8 cellular contexts compared by ENCODE assay signal in the genomic region with DNA sequence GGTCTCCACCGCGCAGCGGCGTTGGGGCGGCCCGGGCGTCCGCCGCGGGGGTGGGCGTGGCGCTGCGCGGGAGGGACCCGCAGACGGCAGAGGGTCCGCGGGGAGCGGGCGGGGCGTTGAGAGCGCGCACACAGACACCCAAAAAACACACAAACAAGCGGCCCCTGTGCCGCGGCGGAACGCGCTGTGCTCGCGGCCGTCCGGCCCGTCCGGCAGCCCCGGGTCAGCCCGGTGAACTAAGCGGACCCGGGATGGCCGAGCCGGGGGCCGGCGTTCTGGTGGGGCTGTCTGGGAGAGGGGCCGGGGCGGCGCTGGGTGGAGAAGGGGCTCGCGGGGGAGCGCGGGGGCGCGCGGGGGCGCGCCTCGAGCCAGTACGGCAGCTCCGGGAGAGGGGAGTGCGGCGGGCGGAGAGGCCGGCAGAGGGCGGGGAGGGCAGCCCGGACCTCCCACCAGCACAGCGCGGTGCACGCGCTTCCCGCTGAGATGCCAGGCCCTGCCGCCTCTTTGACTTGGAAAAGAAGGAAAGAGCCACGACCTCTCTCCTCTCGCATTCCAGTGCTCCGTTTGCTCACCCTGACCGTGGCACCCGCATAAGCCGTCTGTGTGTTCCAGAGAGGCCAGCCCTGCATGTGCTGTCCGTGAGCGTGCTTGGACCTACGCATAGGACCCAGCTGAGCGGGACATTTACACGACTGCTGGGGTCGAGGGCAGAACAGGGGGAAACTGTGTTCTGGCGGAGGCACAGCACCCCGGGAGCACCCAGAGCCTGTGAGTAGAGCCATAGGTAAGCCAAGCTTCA. TPM values are rescaled to one million over a fixed set of nuclear protein-coding genes. Genes with fewer than 3 reads are reported as not detected.
A peak's percentile ranks its signal among the peaks of the same experiment; 100 is the strongest.
DNase-seq lines count a peak whose midpoint lies in the region; ATAC-seq, FAIRE-seq and TF ChIP-seq lines count a peak whose summit lies in the region.

No MANE protein-coding gene starts in this region.

- POLR2A ChIA-PET in activated CD4-positive, alpha-beta T cell treated with anti-CD3 and anti-CD28 coated beads for 36 hours (lab: Charles Lee): no interaction called here

- peak overlapping the region; percentile 37 for H3K4me3 ChIP-seq in BE2C (ENCODE audit: low read depth, low read length)
- H3K4me3 ChIP-seq in SK-N-MC: peak overlapping the region; percentile 30; the same call in 1 of the 2 replicates
- H3K4me3 ChIP-seq in pancreas: peak overlapping the region; percentile 26 to 47 (median 31)

- H3K27ac ChIP-seq in SK-N-MC: no peak overlapping the region
- no peak overlapping the region for H3K27ac ChIP-seq in pancreas

- H3K4me1 Mint-ChIP-seq in glutamatergic neuron (ENCODE audit: low read depth, unreplicated experiment): peaks cover 6% of the 10 kb centered on the region
- no peaks in the 10 kb centered on the region for H3K4me1 Mint-ChIP-seq in activated CD4-positive, alpha-beta T cell treated with anti-CD3 and anti-CD28 coated beads for 36 hours

- intact Hi-C loops in pancreas (cut with DNase I): no loop called here
- intact Hi-C loops in activated CD4-positive, alpha-beta T cell treated with anti-CD3 and anti-CD28 coated beads for 36 hours (cut with DNase I, micrococcal nuclease): no loop called here

- ATAC-seq in pancreas: peak; percentile 55 to 80 (median 74)
- ATAC-seq in activated CD4-positive, alpha-beta T cell treated with anti-CD3 and anti-CD28 coated beads for 36 hours: no peak

- H3K4me1 ChIP-seq in BE2C (peaks cover 6% of the 10 kb centered on the region; the same call in 1 of the 2 replicates), pancreas (peaks cover 0 to 4% (median 4%) of the 10 kb centered on the region in 3 donors)

- H3K9me3 ChIP-seq in BE2C (no peaks in the 10 kb centered on the region), SK-N-MC (ENCODE audit: low read depth, low read length) (no peaks in the 10 kb centered on the region), pancreas (no peaks in the 10 kb centered on the region)

- H3K27me3 ChIP-seq in BE2C: no peaks in the 10 kb centered on the region
- H3K27me3 ChIP-seq in pancreas: no peaks in the 10 kb centered on the region

- CTCF ChIA-PET in activated CD4-positive, alpha-beta T cell treated with anti-CD3 and anti-CD28 coated beads for 36 hours (lab: Charles Lee): no interaction called here

- no peak for FAIRE-seq in pancreas (lab: Jason Lieb, UNC)

- DNase-seq in BE2C: peak; percentile 56
- no peak for DNase-seq in SK-N-MC (ENCODE audit: low read depth, low spot score)
- DNase-seq in glutamatergic neuron: peak; percentile 69
- peak in 3 of 6 donors; percentile 30 to 71 (median 60) for DNase-seq in pancreas
- DNase-seq in stimulated activated CD4-positive, alpha-beta T cell treated with anti-CD3 and anti-CD28 coated beads, Interleukin-12 subunit alpha, Interleukin-12 subunit beta, amount 100 ng/mL, for 4 hours: no peak
- DNase-seq in NCI-H2081 (lab: John Stamatoyannopoulos, UW): no peak
- DNase-seq in activated CD4-positive, alpha-beta T cell treated with anti-CD3 and anti-CD28 coated beads for 36 hours: no peak
- no peak for DNase-seq in NAMALWA (ENCODE audit: low spot score)

- WGBS in pancreas, 2 donors: 20 to 22% methylated on average over 57 to 84 of the region's 84 CpGs

- H3K9me3 Mint-ChIP-seq in glutamatergic neuron (ENCODE audit: unreplicated experiment): peaks cover 2% of the 10 kb centered on the region
- H3K9me3 Mint-ChIP-seq in activated CD4-positive, alpha-beta T cell treated with anti-CD3 and anti-CD28 coated beads for 36 hours (ENCODE audit: low read depth): no peaks in the 10 kb centered on the region

- peaks cover 13% of the 10 kb centered on the region for H3K27me3 Mint-ChIP-seq in glutamatergic neuron (ENCODE audit: unreplicated experiment)
- peaks cover 40% of the 10 kb centered on the region for H3K27me3 Mint-ChIP-seq in activated CD4-positive, alpha-beta T cell treated with anti-CD3 and anti-CD28 coated beads for 36 hours

- no peak overlapping the region for H3K9ac ChIP-seq in SK-N-MC (ENCODE audit: insufficient read length)

- H3K27ac Mint-ChIP-seq in glutamatergic neuron (ENCODE audit: unreplicated experiment): no peak overlapping the region
- H3K27ac Mint-ChIP-seq in activated CD4-positive, alpha-beta T cell treated with anti-CD3 and anti-CD28 coated beads for 36 hours: no peak overlapping the region

- TF ChIP-seq CTCF in BE2C (IDR thresholded peaks at IDR 0.05; ENCODE audit: low read depth, low read length): no peak
- TF ChIP-seq CTCF in glutamatergic neuron (IDR thresholded peaks at IDR 0.05; ENCODE audit: partially characterized antibody, unreplicated experiment): peak; percentile 40
- no peak for TF ChIP-seq CTCF in pancreas (IDR thresholded peaks at IDR 0.05)

- H3K36me3 ChIP-seq in BE2C (no peaks in the 10 kb centered on the region), SK-N-MC (ENCODE audit: insufficient read depth, low read length) (no peaks in the 10 kb centered on the region), pancreas (no peaks in the 10 kb centered on the region)

- peak overlapping the region; percentile 75 for H3K4me3 Mint-ChIP-seq in glutamatergic neuron (ENCODE audit: unreplicated experiment)
- H3K4me3 Mint-ChIP-seq in activated CD4-positive, alpha-beta T cell treated with anti-CD3 and anti-CD28 coated beads for 36 hours: no peak overlapping the region

- H3K36me3 Mint-ChIP-seq in glutamatergic neuron (ENCODE audit: unreplicated experiment): peaks cover 9% of the 10 kb centered on the region
- H3K36me3 Mint-ChIP-seq in activated CD4-positive, alpha-beta T cell treated with anti-CD3 and anti-CD28 coated beads for 36 hours (ENCODE audit: low read depth): no peaks in the 10 kb centered on the region

RNA-seq across cellular contexts. Expression of a gene that starts 10.3 kb away (rescaled TPM):
- polyA plus RNA-seq in BE2C (2012; ENCODE audit: insufficient read depth, insufficient read length, low read depth): not detected
- 0.64 TPM for total RNA-seq in glutamatergic neuron (ENCODE audit: unreplicated experiment)
- 1 to 10 TPM in 3 of 6 donors, under 1 TPM in 3; 0.37 to 1.9 (median 1.1) TPM for total RNA-seq in pancreas
- 1 to 10 TPM; 4.8 to 8.4 TPM for polyA plus RNA-seq in pancreas
- under 1 TPM; 0.35 to 0.37 TPM for total RNA-seq in activated CD4-positive, alpha-beta T cell treated with anti-CD3 and anti-CD28 coated beads for 36 hours

RNA-seq across cellular contexts. Expression of a gene that starts 59.0 kb away (rescaled TPM):
- 0.85 TPM for polyA plus RNA-seq in BE2C (2012; ENCODE audit: insufficient read depth, insufficient read length, low read depth)
- 0.91 TPM for total RNA-seq in glutamatergic neuron (ENCODE audit: unreplicated experiment)
- under 1 TPM in 2 of 6 donors, not detected in 4; 0.26 to 0.31 TPM for total RNA-seq in pancreas
- polyA plus RNA-seq in pancreas: under 1 TPM; 0.23 to 0.35 TPM
- under 1 TPM; 0.16 to 0.30 TPM for total RNA-seq in activated CD4-positive, alpha-beta T cell treated with anti-CD3 and anti-CD28 coated beads for 36 hours

Comparison
In these comparisons a context has a peak if more than half of its experiments do, and no peak if none do; other contexts are left out.
1. DNase-seq: peak in BE2C (single experiment) and glutamatergic neuron (single experiment); none in SK-N-MC (single experiment), stimulated activated CD4-positive, alpha-beta T cell treated with anti-CD3 and anti-CD28 coated beads, Interleukin-12 subunit alpha, Interleukin-12 subunit beta, amount 100 ng/mL, for 4 hours (single experiment), NCI-H2081 (0 of 2), activated CD4-positive, alpha-beta T cell treated with anti-CD3 and anti-CD28 coated beads for 36 hours (single experiment) and NAMALWA (single experiment).
2. Peak in every context shown above with its lines, with median percentiles within 50 percentile points of each other: H3K4me3 ChIP-seq.